Comparison of ENCODE assay signal across 15 cellular contexts in the genomic region with DNA sequence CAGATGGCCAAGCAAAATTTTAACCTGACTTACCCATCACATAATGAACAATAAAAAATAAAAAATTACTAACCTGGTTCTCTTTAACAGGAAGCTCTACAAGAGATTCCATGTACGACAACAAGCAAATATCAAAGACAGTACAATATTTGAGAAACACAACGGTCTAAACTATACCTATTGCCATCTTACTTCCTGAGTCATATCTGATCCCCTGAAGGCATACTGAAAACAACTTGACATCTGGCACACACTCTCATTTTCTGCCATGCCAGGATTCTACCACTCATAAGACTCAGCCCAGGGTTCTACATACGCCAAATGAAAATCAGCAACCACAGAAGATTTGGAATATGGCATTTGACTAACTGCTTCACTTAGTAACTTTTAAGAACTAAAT. TPM values are rescaled to one million over a fixed set of nuclear protein-coding genes. Genes with fewer than 3 reads are reported as not detected.
A peak's percentile ranks its signal among the peaks of the same experiment; 100 is the strongest.
DNase-seq lines count a peak whose midpoint lies in the region; ATAC-seq and TF ChIP-seq lines count a peak whose summit lies in the region.
"Had no signal": no experiment of that assay in that cellular context is flagged by ENCODE, and none has a peak within 500 bp of the region (broad histone marks: within the 10 kb centered on the region; RNA-seq: fewer than 3 reads in every experiment).

No MANE protein-coding gene starts in this region.

- POLR2A ChIA-PET in T-cell (lab: Charles Lee), result interaction anchor here (0.6 to 1.4 kb wide), 3 partner anchors 29 to 95 kb away, joined by 3 to 6 read pairs (median 5); no protein-coding TSS in a partner anchor

- H3K4me1 ChIP-seq in CD4-positive, CD25-positive, alpha-beta regulatory T cell (ENCODE audit: control insufficient read depth, insufficient read depth, low read length, poor library complexity, severe bottlenecking), result peaks cover 8% of the 10 kb centered on the region

- DNase-seq in CD4-positive, CD25-positive, alpha-beta regulatory T cell, result peak in 1 of 3 donors; percentile 45
- DNase-seq in Daoy (ENCODE audit: low read depth), result peak; percentile 20
- no peak for DNase-seq in T-cell
- no peak for DNase-seq in endothelial cell (ENCODE audit: low spot score)
- DNase-seq in midbrain (lab: John Stamatoyannopoulos, UW), result no peak
- DNase-seq: activated CD4-positive, CD25-positive, alpha-beta regulatory T cell; kidney glomerular epithelial cell; MM.1S; NCI-H2107; stimulated activated CD4-positive, alpha-beta T cell treated with anti-CD3 and anti-CD28 coated beads, Interleukin-2, amount 100 ng/mL, for 24 hours had no signal

- H3K27ac ChIP-seq in CD4-positive, CD25-positive, alpha-beta regulatory T cell (ENCODE audit: insufficient read depth, low read length, poor library complexity, severe bottlenecking), result no peak overlapping the region
- H3K27ac ChIP-seq: BLaER1 had no signal

- CTCF ChIA-PET in T-cell (lab: Charles Lee), result interaction anchor here in 1 of 2 donors (0.9 kb wide), 1 partner anchor 21 kb away, joined by 3 read pairs; no protein-coding TSS in a partner anchor

- H3K36me3 Mint-ChIP-seq in CD4-positive, CD25-positive, alpha-beta regulatory T cell, result no peaks in the 10 kb centered on the region
- H3K36me3 Mint-ChIP-seq in T-cell (peaks cover 8% of the 10 kb centered on the region), endothelial cell (ENCODE audit: low read depth, unreplicated experiment) (peaks cover 4% of the 10 kb centered on the region)

- H3K27me3 ChIP-seq in CD4-positive, CD25-positive, alpha-beta regulatory T cell (ENCODE audit: control insufficient read depth, insufficient read depth, low read length), result no peaks in the 10 kb centered on the region
- H3K27me3 ChIP-seq: BLaER1, cardiac muscle cell had no signal

- H3K9me3 Mint-ChIP-seq in CD4-positive, CD25-positive, alpha-beta regulatory T cell, result no peaks in the 10 kb centered on the region
- H3K9me3 Mint-ChIP-seq in T-cell (no peaks in the 10 kb centered on the region), endothelial cell (ENCODE audit: unreplicated experiment) (no peaks in the 10 kb centered on the region)

- H3K4me3 ChIP-seq in CD4-positive, CD25-positive, alpha-beta regulatory T cell (ENCODE audit: low read depth, low read length), result no peak overlapping the region
- H3K4me3 ChIP-seq: BLaER1, cardiac muscle cell had no signal

- no peak for TF ChIP-seq CTCF in endothelial cell (IDR thresholded peaks at IDR 0.05; ENCODE audit: unreplicated experiment)

- ATAC-seq in CD4-positive, CD25-positive, alpha-beta regulatory T cell (ENCODE audit: low read depth in 2 of 2), result peak; percentile 35 to 49
- ATAC-seq in T-cell (replicated peaks in 1 of 4), result peak; percentile 41 to 62 (median 50)
- no peak for ATAC-seq in GM21529 (IDR thresholded peaks at IDR 0.05; ENCODE audit: unreplicated experiment)
- no peak for ATAC-seq in HG03439 (IDR thresholded peaks at IDR 0.05; ENCODE audit: unreplicated experiment)
- ATAC-seq in HG02623 (IDR thresholded peaks at IDR 0.05; ENCODE audit: unreplicated experiment), result no peak

- peaks cover 5% of the 10 kb centered on the region for H3K27me3 Mint-ChIP-seq in CD4-positive, CD25-positive, alpha-beta regulatory T cell
- H3K27me3 Mint-ChIP-seq in T-cell (no peaks in the 10 kb centered on the region), endothelial cell (ENCODE audit: unreplicated experiment) (peaks cover 2% of the 10 kb centered on the region)

- H3K27ac Mint-ChIP-seq in CD4-positive, CD25-positive, alpha-beta regulatory T cell, result peak overlapping the region; percentile 16 to 75 (median 55)
- H3K27ac Mint-ChIP-seq in T-cell, result peak overlapping the region; percentile 83 to 84
- peak overlapping the region; percentile 40 for H3K27ac Mint-ChIP-seq in endothelial cell (ENCODE audit: unreplicated experiment)

- H3K4me1 Mint-ChIP-seq in CD4-positive, CD25-positive, alpha-beta regulatory T cell, result peaks cover 11 to 44% (median 20%) of the 10 kb centered on the region in 4 donors
- peaks cover 67 to 73% (median 72%) of the 10 kb centered on the region in 3 donors for H3K4me1 Mint-ChIP-seq in T-cell
- peaks cover 23% of the 10 kb centered on the region for H3K4me1 Mint-ChIP-seq in endothelial cell (ENCODE audit: unreplicated experiment)

- no peaks in the 10 kb centered on the region for H3K36me3 ChIP-seq in CD4-positive, CD25-positive, alpha-beta regulatory T cell (ENCODE audit: control insufficient read depth, insufficient read depth, low read length)

- H3K4me3 Mint-ChIP-seq in CD4-positive, CD25-positive, alpha-beta regulatory T cell, result peak overlapping the region in 2 of 4 donors; percentile 55 to 60
- H3K4me3 Mint-ChIP-seq in T-cell (peak overlapping the region; percentile 42 to 68 (median 62)), endothelial cell (ENCODE audit: unreplicated experiment) (no peak overlapping the region)

- H3K9me3 ChIP-seq in CD4-positive, CD25-positive, alpha-beta regulatory T cell (ENCODE audit: control insufficient read depth in 2 of 2, low read length in 2 of 2), result no peaks in the 10 kb centered on the region
- H3K9me3 ChIP-seq: BLaER1 had no signal

RNA-seq across cellular contexts. Expression of a gene that starts 13.8 kb away (rescaled TPM):
- total RNA-seq in CD4-positive, CD25-positive, alpha-beta regulatory T cell, result 44.3 TPM
- 1 to 10 TPM; 2.2 to 6.6 (median 3.6) TPM for polyA plus RNA-seq in CD4-positive, CD25-positive, alpha-beta regulatory T cell
- total RNA-seq in Daoy (2014; rRNA removed; shearing (Covaris generic)), result 62.5 and 67.5 TPM in 2 replicates
- 100 to 1,000 TPM in 2 of 5 donors, 10 to 100 TPM in 3; 57.8 to 151 (median 84.2) TPM for total RNA-seq in T-cell
- 59.5 TPM for total RNA-seq in endothelial cell (ENCODE audit: unreplicated experiment)

Comparison
In these comparisons a context has a peak if more than half of its experiments do, and no peak if none do; other contexts are left out.
1. ATAC-seq: peak in CD4-positive, CD25-positive, alpha-beta regulatory T cell (2 of 2) and T-cell (4 of 4); none in GM21529 (single experiment), HG03439 (single experiment) and HG02623 (single experiment).
2. Peak in every context shown above with its lines, with median percentiles within 50 percentile points of each other: H3K27ac Mint-ChIP-seq.